Comparison of ENCODE assay signal across 8 cellular contexts in genomic region chr16:55508941-55509920, GRCh38. TPM values are rescaled to one million over a fixed set of nuclear protein-coding genes. Genes with fewer than 3 reads are reported as not detected.
DNase-seq lines count a peak whose midpoint lies in the region; ATAC-seq and TF ChIP-seq lines count a peak whose summit lies in the region.

LPCAT2 (plus strand) TSS chr16:55509072; CDS start chr16:55509182, 110 bp downstream.

- H3K4me2 ChIP-seq in skeletal muscle satellite cell (ENCODE audit: low read length): peak within 1 kb of the TSS; percentile 90

- peak within 1 kb of the TSS; percentile 14 for H3K27ac ChIP-seq in cingulate gyrus (ENCODE audit: low read depth, low read length)

- H3K36me3 ChIP-seq in skeletal muscle satellite cell (ENCODE audit: insufficient read depth, low read length): peaks cover 44% of the 10 kb centered on the region

- H3K4me1 ChIP-seq in skeletal muscle satellite cell (ENCODE audit: control insufficient read depth, insufficient read depth, low read length): peaks cover 12% of the 10 kb centered on the region

- peak within 1 kb of the TSS; percentile 83 for H3K4me3 ChIP-seq in skeletal muscle satellite cell (ENCODE audit: low read length)

- H3K27me3 ChIP-seq in skeletal muscle satellite cell (ENCODE audit: control insufficient read depth, insufficient read depth, low read length): no peaks in the 10 kb centered on the region

- H3K9me3 ChIP-seq in skeletal muscle satellite cell (replicated peaks; ENCODE audit: low read length): no peaks in the 10 kb centered on the region

- DNase-seq in DMS153 (lab: John Stamatoyannopoulos, UW): peak; percentile 83
- peak; percentile 95 for DNase-seq in HT-29 (ENCODE audit: low spot score)
- peak; percentile 96 for DNase-seq in islet precursor cell
- DNase-seq in effector CD8-positive, alpha-beta T cell (lab: John Stamatoyannopoulos, UW): no peak

- H3K9ac ChIP-seq in skeletal muscle satellite cell (ENCODE audit: low read depth, low read length): peak within 1 kb of the TSS; percentile 78

- peak; percentile 96 for ATAC-seq in SK-N-SH treated with all-trans-retinoic acid at 6 μM for 48 hours
- no peak for ATAC-seq in HG03457 (IDR thresholded peaks at IDR 0.05; ENCODE audit: unreplicated experiment)

TF ChIP-seq in SK-N-SH treated with all-trans-retinoic acid at 6 μM for 48 hours, 23 proteins besides CTCF, POLR2A, EP300 and RAD21:
- TF ChIP-seq BACH2 (CRISPR knock-in tag; IDR thresholded peaks at IDR 0.05; ENCODE audit: borderline replicate concordance) (no peak), PPARA (CRISPR knock-in tag; IDR thresholded peaks at IDR 0.05; ENCODE audit: borderline replicate concordance) (no peak), PATZ1 (CRISPR knock-in tag; IDR thresholded peaks at IDR 0.05; ENCODE audit: borderline replicate concordance) (no peak), ZNF8 (CRISPR knock-in tag; IDR thresholded peaks at IDR 0.05) (no peak), TOX (CRISPR knock-in tag; IDR thresholded peaks at IDR 0.05; ENCODE audit: borderline replicate concordance) (no peak), ZNF565 (CRISPR knock-in tag; conservative IDR thresholded peaks at IDR 0.05; ENCODE audit: low read depth) (no peak), TCF4 (CRISPR knock-in tag; IDR thresholded peaks at IDR 0.05; ENCODE audit: borderline replicate concordance) (no peak), RARB (CRISPR knock-in tag; IDR thresholded peaks at IDR 0.05) (no peak), CSDC2 (CRISPR knock-in tag; IDR thresholded peaks at IDR 0.05) (no peak)

RNA-seq across cellular contexts. Expression of gene LPCAT2, which starts in this region (rescaled TPM):
- 18.0 and 18.1 TPM in 2 replicates for total RNA-seq in HT-29 (2014; rRNA removed; shearing (Covaris generic))
- total RNA-seq in skeletal muscle satellite cell (2012; rRNA removed): 6.6 and 8.6 TPM in 2 replicates
